8 cellular contexts compared by ENCODE assay signal in genomic region chr4:39636786-39637185, GRCh38. TPM values are rescaled to one million over a fixed set of nuclear protein-coding genes. Genes with fewer than 3 reads are reported as not detected.
DNase-seq lines count a peak whose midpoint lies in the region; FAIRE-seq and TF ChIP-seq lines count a peak whose summit lies in the region.

No MANE protein-coding gene starts in this region.

- H3K27me3 ChIP-seq in esophagus squamous epithelium, result no peaks in the 10 kb centered on the region

- TF ChIP-seq CTCF in esophagus squamous epithelium (IDR thresholded peaks at IDR 0.05), result no peak
- no peak for TF ChIP-seq CTCF in progenitor cell of endocrine pancreas (IDR thresholded peaks at IDR 0.05; ENCODE audit: unreplicated experiment)

- peak overlapping the region; percentile 89; the same call in 1 of the 2 replicates for H3K9ac ChIP-seq in ES-I3 (ENCODE audit: low read depth, low read length)

- no peak for TF ChIP-seq POLR2A in esophagus squamous epithelium (IDR thresholded peaks at IDR 0.05)

- peaks cover 19% of the 10 kb centered on the region for H3K4me1 ChIP-seq in ES-I3 (ENCODE audit: insufficient read depth, low read length)
- peaks cover 7 to 54% (median 21%) of the 10 kb centered on the region in 3 donors for H3K4me1 ChIP-seq in esophagus squamous epithelium

- peaks cover 3% of the 10 kb centered on the region for H3K36me3 Mint-ChIP-seq in progenitor cell of endocrine pancreas (ENCODE audit: insufficient read depth)

- H3K36me3 ChIP-seq in ES-I3 (ENCODE audit: insufficient read depth, low read length), result no peaks in the 10 kb centered on the region
- peaks cover 0 to 16% (median 0%) of the 10 kb centered on the region in 3 donors for H3K36me3 ChIP-seq in esophagus squamous epithelium

- CTCF ChIA-PET in HEK293T (lab: Yijun Ruan, JAX), result no interaction called here

- H3K27ac ChIP-seq in esophagus squamous epithelium, result peak overlapping the region; percentile 98 to 100 (median 100)

- H3K4me1 Mint-ChIP-seq in progenitor cell of endocrine pancreas (ENCODE audit: low read depth), result peaks cover 25% of the 10 kb centered on the region

- WGBS in esophagus squamous epithelium, 2 donors, result 0 to 3% methylated on average over 5 of the region's 5 CpGs

- H3K27ac Mint-ChIP-seq in progenitor cell of endocrine pancreas, result peak overlapping the region; percentile 98

- H3K4me3 ChIP-seq in esophagus squamous epithelium, result peak overlapping the region; percentile 87 to 97 (median 94)

- POLR2A ChIA-PET in HEK293T (lab: Yijun Ruan, JAX), result no interaction called here

- H3K9me3 ChIP-seq in ES-I3 (ENCODE audit: control insufficient read depth, insufficient read depth, low read length) (no peaks in the 10 kb centered on the region), esophagus squamous epithelium (no peaks in the 10 kb centered on the region)

- H3K27me3 Mint-ChIP-seq in progenitor cell of endocrine pancreas, result no peaks in the 10 kb centered on the region

- no peaks in the 10 kb centered on the region for H3K9me3 Mint-ChIP-seq in progenitor cell of endocrine pancreas (ENCODE audit: low read depth)

- DNase-seq in RCC 7860 (ENCODE audit: low spot score) (no peak), esophagus squamous epithelium (lab: John Stamatoyannopoulos, UW) (no peak), progenitor cell of endocrine pancreas (ENCODE audit: low spot score, unreplicated experiment) (no peak), HEK293T (ENCODE audit: extremely low spot score) (no peak), T-helper 1 cell (no peak), NCI-H524 (lab: John Stamatoyannopoulos, UW) (no peak)
- no peak for DNase-seq in NK-92 treated with Interleukin-12 subunit alpha and Interleukin-12 subunit beta, amount 100 ng/mL, for 24 hours (lab: John Stamatoyannopoulos, UW)

- peak overlapping the region; percentile 86 for H3K4me3 Mint-ChIP-seq in progenitor cell of endocrine pancreas (ENCODE audit: low read depth)

- intact Hi-C loops in esophagus squamous epithelium (cut with DNase I), result no loop called here

- peak; percentile 72 for FAIRE-seq in RCC 7860 (lab: Jason Lieb, UNC)

TF ChIP-seq in HEK293T, 16 proteins besides CTCF, POLR2A, EP300 and RAD21:
- TF ChIP-seq TARDBP (IDR thresholded peaks at IDR 0.05), result no peak
- TF ChIP-seq, protein P1, sequence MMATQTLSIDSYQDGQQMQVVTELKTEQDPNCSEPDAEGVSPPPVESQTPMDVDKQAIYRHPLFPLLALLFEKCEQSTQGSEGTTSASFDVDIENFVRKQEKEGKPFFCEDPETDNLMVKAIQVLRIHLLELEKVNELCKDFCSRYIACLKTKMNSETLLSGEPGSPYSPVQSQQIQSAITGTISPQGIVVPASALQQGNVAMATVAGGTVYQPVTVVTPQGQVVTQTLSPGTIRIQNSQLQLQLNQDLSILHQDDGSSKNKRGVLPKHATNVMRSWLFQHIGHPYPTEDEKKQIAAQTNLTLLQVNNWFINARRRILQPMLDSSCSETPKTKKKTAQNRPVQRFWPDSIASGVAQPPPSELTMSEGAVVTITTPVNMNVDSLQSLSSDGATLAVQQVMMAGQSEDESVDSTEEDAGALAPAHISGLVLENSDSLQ (IDR thresholded peaks at IDR 0.05), result no peak
- no peak for TF ChIP-seq BHLHE40 (IDR thresholded peaks at IDR 0.05; ENCODE audit: borderline replicate concordance)
- no peak for TF ChIP-seq ELF4 (IDR thresholded peaks at IDR 0.05)
- TF ChIP-seq HDGF (IDR thresholded peaks at IDR 0.05; ENCODE audit: borderline replicate concordance), result no peak
- no peak for TF ChIP-seq L3MBTL2 (conservative IDR thresholded peaks at IDR 0.05)
- TF ChIP-seq ZNF384 (IDR thresholded peaks at IDR 0.05), result no peak
- TF ChIP-seq CTBP1 (IDR thresholded peaks at IDR 0.05; ENCODE audit: borderline replicate concordance), result no peak
- no peak for TF ChIP-seq FOXK2 (IDR thresholded peaks at IDR 0.05)
- TF ChIP-seq ARNT (IDR thresholded peaks at IDR 0.05), result no peak
- no peak for TF ChIP-seq FOXM1 (IDR thresholded peaks at IDR 0.05; ENCODE audit: borderline replicate concordance)
- no peak for TF ChIP-seq SUZ12 (IDR thresholded peaks at IDR 0.05)
- TF ChIP-seq NFRKB (IDR thresholded peaks at IDR 0.05), result no peak

RNA-seq across cellular contexts. Expression of gene SMIM14, which starts 1.9 kb away (rescaled TPM):
- total RNA-seq in esophagus squamous epithelium, result 10 to 100 TPM; 13.2 to 47.2 (median 25.8) TPM
- total RNA-seq in progenitor cell of endocrine pancreas, result 61.0 and 70.1 TPM in 2 replicates
